In the genomic region with DNA sequence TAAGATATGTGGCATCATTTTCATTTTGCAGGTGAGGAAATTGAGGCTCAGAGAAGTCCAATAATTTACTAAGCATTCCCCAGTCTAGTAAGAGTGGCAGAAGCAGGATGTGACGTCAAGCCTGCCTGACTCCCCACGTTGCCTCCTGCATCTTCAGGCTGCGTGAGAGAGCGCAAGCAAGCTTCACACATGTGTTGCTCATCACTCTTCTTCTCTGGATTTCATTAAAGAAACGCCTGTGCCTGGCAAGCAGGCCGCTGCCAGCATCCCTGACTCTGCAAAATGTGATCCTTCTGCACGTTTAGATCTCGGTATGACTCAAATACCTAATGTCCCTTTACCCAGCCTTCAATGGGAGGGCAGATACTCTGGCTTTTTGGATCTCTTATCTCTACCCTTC, we compare ENCODE assay signal across 12 cellular contexts.
DNase-seq lines count a peak whose midpoint lies in the region; ATAC-seq and TF ChIP-seq lines count a peak whose summit lies in the region.
"Had no signal": no experiment of that assay in that cellular context is flagged by ENCODE, and none has a peak within 500 bp of the region (broad histone marks: within the 10 kb centered on the region; RNA-seq: fewer than 3 reads in every experiment).

No MANE protein-coding gene starts in this region.

- no peak overlapping the region for H2BK5ac ChIP-seq in IMR-90 (ENCODE audit: low read depth, low read length, poor library complexity, severe bottlenecking)

- no peak for TF ChIP-seq RAD21 in IMR-90 (IDR thresholded peaks at IDR 0.05; ENCODE audit: low read length)

- POLR2A ChIA-PET in IMR-90 (lab: Charles Lee; ENCODE audit: unreplicated experiment) (no interaction called here), HEK293T (lab: Yijun Ruan, JAX) (no interaction called here)

- H3K9me1 ChIP-seq in IMR-90 (ENCODE audit: insufficient read depth, low read length), result no peaks in the 10 kb centered on the region

- no TSS peak for BruUV-seq in IMR-90 (replicated peaks; lab: Mats Ljungman, UMichigan)

- H3K23ac ChIP-seq in IMR-90 (ENCODE audit: low read depth, low read length), result no peak overlapping the region

- H3K27ac ChIP-seq in IMR-90 (ENCODE audit: insufficient read depth, low read length) (no peak overlapping the region), parathyroid adenoma (no peak overlapping the region)
- H3K27ac ChIP-seq: BLaER1 had no signal

- H3K4me3 ChIP-seq in AG09309 (ENCODE audit: control insufficient read depth, low read depth, low read length) (no peak overlapping the region; the same call in 1 of the 2 replicates), IMR-90 (ENCODE audit: insufficient read depth, low read depth, low read length) (no peak overlapping the region), parathyroid adenoma (ENCODE audit: low read depth, low read length) (no peak overlapping the region)
- H3K4me3 ChIP-seq: BLaER1 had no signal

- H3K27me3 ChIP-seq in IMR-90 (ENCODE audit: control insufficient read depth, insufficient read depth, low read length) (no peaks in the 10 kb centered on the region), parathyroid adenoma (ENCODE audit: control insufficient read depth, insufficient read depth, low read length) (no peaks in the 10 kb centered on the region)
- H3K27me3 ChIP-seq: BLaER1 had no signal

- no peak overlapping the region for H2BK15ac ChIP-seq in IMR-90 (ENCODE audit: low read depth, low read length)

- no peak for ATAC-seq in IMR-90 (ENCODE audit: low read depth)
- no peak for ATAC-seq in HG03159 (IDR thresholded peaks at IDR 0.05; ENCODE audit: unreplicated experiment)

- in situ Hi-C loops in IMR-90 (cut with MboI; ENCODE audit: low sequenced_read_pairs), result no loop called here

- no peak overlapping the region for H2AK5ac ChIP-seq in IMR-90 (ENCODE audit: low read depth, low read length)

- H3K56ac ChIP-seq in IMR-90 (ENCODE audit: extremely low read depth, insufficient read depth, low read length), result no peak overlapping the region

- DNase-seq in AG09309 (ENCODE audit: low read depth), result peak; percentile 98
- peak; percentile 63 for DNase-seq in IMR-90
- DNase-seq in dedifferentiated amniotic fluid mesenchymal stem cell (ENCODE audit: extremely low spot score), result peak; percentile 91
- no peak for DNase-seq in activated naive CD4-positive, alpha-beta T cell treated with Interleukin-2 at 50 U/mL for 16 hours
- DNase-seq in HEK293T (ENCODE audit: extremely low spot score), result no peak
- no peak for DNase-seq in posterior vena cava (ENCODE audit: low spot score)
- DNase-seq: activated CD4-positive, CD25-positive, alpha-beta regulatory T cell; DMS153; erythroblast had no signal

- intact Hi-C loops in IMR-90 (cut with micrococcal nuclease) (no loop called here), posterior vena cava (cut with DNase I) (no loop called here)

- H4K5ac ChIP-seq in IMR-90 (ENCODE audit: low read depth, low read length), result no peak overlapping the region

- H4K91ac ChIP-seq in IMR-90 (ENCODE audit: insufficient read depth, low read depth, low read length), result no peak overlapping the region

- H3K14ac ChIP-seq in IMR-90 (replicated peaks; ENCODE audit: low read depth, low read length), result no peak overlapping the region

- TF ChIP-seq CTCF in AG09309 (IDR thresholded peaks at IDR 0.05; ENCODE audit: control insufficient read depth, insufficient read depth, low read depth, low read length, missing control alignments) (no peak), IMR-90 (conservative IDR thresholded peaks at IDR 0.05; ENCODE audit: low read depth, low read length) (no peak), parathyroid adenoma (IDR thresholded peaks at IDR 0.05) (no peak)

- H2AK9ac ChIP-seq in IMR-90 (replicated peaks; ENCODE audit: low read depth, low read length, poor library complexity), result no peak overlapping the region

- no peak overlapping the region for H3K4ac ChIP-seq in IMR-90 (ENCODE audit: low read depth, low read length)

- no peak overlapping the region for H3K18ac ChIP-seq in IMR-90 (ENCODE audit: low read depth, low read length)

- no peak overlapping the region for H3K4me2 ChIP-seq in IMR-90 (ENCODE audit: low read depth, low read length)
- no peak overlapping the region for H3K4me2 ChIP-seq in parathyroid adenoma (ENCODE audit: low read length)
- H3K4me2 ChIP-seq: BLaER1 had no signal

- H3K79me1 ChIP-seq in IMR-90 (ENCODE audit: low read depth in 1 of 2, low read length in 2 of 2), result peaks cover 5 to 12% of the 10 kb centered on the region in 2 experiments; a peak in 3 of 4 replicates

- H2BK20ac ChIP-seq in IMR-90 (ENCODE audit: low read depth, low read length), result no peak overlapping the region

- no peak for TF ChIP-seq POLR2A in IMR-90 (IDR thresholded peaks at IDR 0.05; ENCODE audit: low read depth, low read length)

- no peaks in the 10 kb centered on the region; the same call in 1 of the 2 replicates for H4K20me1 ChIP-seq in IMR-90 (ENCODE audit: insufficient read depth, low read length)

- H3K9me3 ChIP-seq in IMR-90 (ENCODE audit: control insufficient read depth, insufficient read depth, low read length) (no peaks in the 10 kb centered on the region; the same call in 1 of the 2 replicates), parathyroid adenoma (ENCODE audit: control insufficient read depth, low read length) (no peaks in the 10 kb centered on the region)

- H3K4me1 ChIP-seq in IMR-90 (ENCODE audit: control insufficient read depth, insufficient read depth, low read length) (no peaks in the 10 kb centered on the region; the same call in 1 of the 2 replicates), parathyroid adenoma (peaks cover 23% of the 10 kb centered on the region)

- dilution Hi-C loops in IMR-90 (cut with HindIII; ENCODE audit: low sequenced_read_pairs, unreplicated experiment), result no loop called here

- H3K79me2 ChIP-seq in parathyroid adenoma, result peaks cover 54% of the 10 kb centered on the region

- no peak overlapping the region for H2BK120ac ChIP-seq in IMR-90 (ENCODE audit: low read depth, low read length)

- H2AFZ ChIP-seq in IMR-90 (replicated peaks; ENCODE audit: low read length, poor library complexity) (no peak overlapping the region), parathyroid adenoma (peak overlapping the region; percentile 3)

- H3K9ac ChIP-seq in IMR-90 (ENCODE audit: low read depth, low read length), result no peak overlapping the region
- H3K9ac ChIP-seq in parathyroid adenoma, result no peak overlapping the region
- H3K9ac ChIP-seq: BLaER1 had no signal

- no peak overlapping the region for H4K8ac ChIP-seq in IMR-90 (ENCODE audit: low read depth in 2 of 2, low read length in 2 of 2)

- WGBS in IMR-90 (ENCODE audit: extremely low coverage in 2 of 2, insufficient read length in 1 of 2), 2 experiments, result 80% methylated on average over 4 of the region's 8 CpGs; no CpG with 5 or more reads in 1 of the 2 experiments

- CTCF ChIA-PET in IMR-90 (lab: Yijun Ruan, JAX) (no interaction called here), HEK293T (lab: Yijun Ruan, JAX) (no interaction called here)

- H3K36me3 ChIP-seq in IMR-90 (ENCODE audit: control insufficient read depth, insufficient read depth, low read length) (no peaks in the 10 kb centered on the region), parathyroid adenoma (ENCODE audit: control insufficient read depth, insufficient read depth, low read length) (no peaks in the 10 kb centered on the region)

TF ChIP-seq in IMR-90, 13 proteins besides CTCF, POLR2A, EP300 and RAD21:
- TF ChIP-seq MAFK (IDR thresholded peaks at IDR 0.05; ENCODE audit: low read depth, low read length) (peak; percentile 25; the same call in 1 of the 2 replicates), FOS (IDR thresholded peaks at IDR 0.05; ENCODE audit: low read depth, low read length) (no peak)
TF ChIP-seq in IMR-90: peak in this region for 1.

TF ChIP-seq in HEK293T, 16 proteins besides CTCF, POLR2A, EP300 and RAD21:
- TF ChIP-seq PKNOX1 (IDR thresholded peaks at IDR 0.05) (no peak), ARNT (IDR thresholded peaks at IDR 0.05) (no peak), ELF4 (IDR thresholded peaks at IDR 0.05) (no peak), FOXA1 (IDR thresholded peaks at IDR 0.05) (no peak), TARDBP (IDR thresholded peaks at IDR 0.05) (no peak), LEF1 (IDR thresholded peaks at IDR 0.05; ENCODE audit: borderline replicate concordance) (no peak), SP1 (IDR thresholded peaks at IDR 0.05) (no peak), NFRKB (IDR thresholded peaks at IDR 0.05) (no peak), CTBP1 (IDR thresholded peaks at IDR 0.05; ENCODE audit: borderline replicate concordance) (no peak), BHLHE40 (IDR thresholded peaks at IDR 0.05; ENCODE audit: borderline replicate concordance) (no peak), HDGF (IDR thresholded peaks at IDR 0.05; ENCODE audit: borderline replicate concordance) (no peak), SUZ12 (IDR thresholded peaks at IDR 0.05) (no peak), FOXM1 (IDR thresholded peaks at IDR 0.05; ENCODE audit: borderline replicate concordance) (no peak), ZNF384 (IDR thresholded peaks at IDR 0.05) (no peak), L3MBTL2 (conservative IDR thresholded peaks at IDR 0.05) (no peak), FOXK2 (IDR thresholded peaks at IDR 0.05) (no peak)

Comparison
In these comparisons a context has a peak if more than half of its experiments do, and no peak if none do; other contexts are left out.
1. DNase-seq: peak in AG09309 (single experiment), IMR-90 (single experiment) and dedifferentiated amniotic fluid mesenchymal stem cell (single experiment); none in activated naive CD4-positive, alpha-beta T cell treated with Interleukin-2 at 50 U/mL for 16 hours (single experiment), HEK293T (single experiment) and posterior vena cava (single experiment).